14 cellular contexts compared by ENCODE assay signal in genomic region chr1:35605882-35606182, GRCh38. TPM values are rescaled to one million over a fixed set of nuclear protein-coding genes. Genes with fewer than 3 reads are reported as not detected.
DNase-seq lines count a peak whose midpoint lies in the region; ATAC-seq, FAIRE-seq and TF ChIP-seq lines count a peak whose summit lies in the region.
"Had no signal": no experiment of that assay in that cellular context is flagged by ENCODE, and none has a peak within 500 bp of the region (broad histone marks: within the 10 kb centered on the region; RNA-seq: fewer than 3 reads in every experiment).

No MANE protein-coding gene starts in this region.

- H3K27ac Mint-ChIP-seq in memory B cell = peak overlapping the region; percentile 46
- no peak overlapping the region for H3K27ac Mint-ChIP-seq in stimulated activated naive CD8-positive, alpha-beta T cell treated with anti-CD3 and anti-CD28 coated beads, Interleukin-15, amount 100 ng/mL, for 72 hours

- H3K4me3 ChIP-seq in AG04449 (ENCODE audit: low read depth, low read length) (no peak overlapping the region), astrocyte of the spinal cord (ENCODE audit: low read depth, low read length) (no peak overlapping the region)
- H3K4me3 ChIP-seq: prostate gland had no signal

- in situ Hi-C loops in astrocyte of the spinal cord (cut with HindIII; ENCODE audit: low sequenced_read_pairs) = no loop called here

- POLR2A ChIA-PET in AG04449 (lab: Yijun Ruan, JAX) = interaction anchor here (1.3 kb wide), 1 partner anchor 18 kb away, joined by 3 read pairs; no protein-coding TSS in a partner anchor

- H3K27me3 Mint-ChIP-seq in memory B cell = no peaks in the 10 kb centered on the region
- H3K27me3 Mint-ChIP-seq in stimulated activated naive CD8-positive, alpha-beta T cell treated with anti-CD3 and anti-CD28 coated beads, Interleukin-15, amount 100 ng/mL, for 72 hours = no peaks in the 10 kb centered on the region

- DNase-seq in AG04449 (ENCODE audit: low read depth, low spot score) (peak; percentile 7), HS-5 (ENCODE audit: low read depth) (peak; percentile 55), astrocyte of the spinal cord (ENCODE audit: low read depth, low spot score) (peak; percentile 23), memory B cell (ENCODE audit: low spot score in 2 of 2) (no peak), GM12892 (ENCODE audit: insufficient read length) (no peak), left colon (no peak)
- DNase-seq in stimulated activated naive CD8-positive, alpha-beta T cell treated with anti-CD3 and anti-CD28 coated beads, Interleukin-15, amount 100 ng/mL, for 72 hours = no peak
- DNase-seq: activated CD4-positive, CD25-positive, alpha-beta regulatory T cell treated with anti-CD3 and anti-CD28 coated beads, Interleukin-2, amount 50 U/mL, for 72 hours; AML-193; midbrain; NCI-H2081 treated with DMSO at 0.1 percent for 48 hours; stimulated activated CD8-positive, alpha-beta memory T cell treated with anti-CD3 and anti-CD28 coated beads, Interleukin-4, amount 100 ng/mL, for 48 hours had no signal

- no peak for TF ChIP-seq POLR2A in GM12892 (IDR thresholded peaks at IDR 0.05; ENCODE audit: low read depth, low read length)

- intact Hi-C loops in left colon (cut with DNase I, micrococcal nuclease) = no loop called here

- no peaks in the 10 kb centered on the region for H3K9me3 Mint-ChIP-seq in memory B cell
- H3K9me3 Mint-ChIP-seq in stimulated activated naive CD8-positive, alpha-beta T cell treated with anti-CD3 and anti-CD28 coated beads, Interleukin-15, amount 100 ng/mL, for 72 hours = no peaks in the 10 kb centered on the region

- no peak overlapping the region for H3K4me3 Mint-ChIP-seq in memory B cell
- H3K4me3 Mint-ChIP-seq in stimulated activated naive CD8-positive, alpha-beta T cell treated with anti-CD3 and anti-CD28 coated beads, Interleukin-15, amount 100 ng/mL, for 72 hours = no peak overlapping the region

- peaks cover 9% of the 10 kb centered on the region for H3K4me1 Mint-ChIP-seq in memory B cell
- peaks cover 10% of the 10 kb centered on the region for H3K4me1 Mint-ChIP-seq in stimulated activated naive CD8-positive, alpha-beta T cell treated with anti-CD3 and anti-CD28 coated beads, Interleukin-15, amount 100 ng/mL, for 72 hours

- no peak for FAIRE-seq in GM12892 (lab: Jason Lieb, UNC)

- TF ChIP-seq CTCF in AG04449 (IDR thresholded peaks at IDR 0.05; ENCODE audit: insufficient read depth, low read length, missing control alignments) (no peak), astrocyte of the spinal cord (IDR thresholded peaks at IDR 0.05; ENCODE audit: low read depth, low read length) (no peak)

- CTCF ChIA-PET in AG04449 (lab: Yijun Ruan, JAX) = interaction anchor here (1.3 to 5.1 kb wide), 5 partner anchors 21 to 121 kb away, joined by 3 to 30 read pairs (median 8); no protein-coding TSS in a partner anchor

- peaks cover 35% of the 10 kb centered on the region for H3K36me3 Mint-ChIP-seq in memory B cell

- ATAC-seq in memory B cell (ENCODE audit: low read depth) (no peak), GM18498 (IDR thresholded peaks at IDR 0.05; ENCODE audit: unreplicated experiment) (no peak), left colon (no peak)
- no peak for ATAC-seq in stimulated activated naive CD8-positive, alpha-beta T cell treated with anti-CD3 and anti-CD28 coated beads, Interleukin-15, amount 100 ng/mL, for 72 hours

RNA-seq across cellular contexts. Expression of gene TFAP2E, which starts 32.7 kb away (rescaled TPM):
- polyA plus RNA-seq in GM12892 (2012; ENCODE audit: missing spikeins) = 0.66 TPM
- 1 to 10 TPM in 1 of 2 donors, under 1 TPM in 1; 0.75 to 1.1 TPM for total RNA-seq in left colon

RNA-seq across cellular contexts. Expression of gene PSMB2, which starts 35.5 kb away (rescaled TPM):
- 86.5 TPM for polyA plus RNA-seq in GM12892 (2012; ENCODE audit: missing spikeins)
- 10 to 100 TPM; 40.2 to 49.1 TPM for total RNA-seq in left colon

RNA-seq across cellular contexts. Expression of gene NCDN, which starts 48.2 kb away (rescaled TPM):
- 6.4 TPM for polyA plus RNA-seq in GM12892 (2012; ENCODE audit: missing spikeins)
- 10 to 100 TPM in 1 of 2 donors, 1 to 10 TPM in 1; 8.6 to 11.2 TPM for total RNA-seq in left colon

RNA-seq across cellular contexts. Expression of gene KIAA0319L, which starts 48.6 kb away (rescaled TPM):
- 22.1 TPM for polyA plus RNA-seq in GM12892 (2012; ENCODE audit: missing spikeins)
- total RNA-seq in left colon = 10 to 100 TPM; 74.0 to 84.4 TPM

Comparison
In these comparisons a context has a peak if more than half of its experiments do, and no peak if none do; other contexts are left out.
1. DNase-seq: peak in AG04449 (single experiment), HS-5 (single experiment) and astrocyte of the spinal cord (single experiment); none in memory B cell (0 of 2), GM12892 (single experiment), stimulated activated naive CD8-positive, alpha-beta T cell treated with anti-CD3 and anti-CD28 coated beads, Interleukin-15, amount 100 ng/mL, for 72 hours (0 of 2) and left colon (0 of 2).